ENCODE assay signal across 26 cellular contexts in the genomic region with DNA sequence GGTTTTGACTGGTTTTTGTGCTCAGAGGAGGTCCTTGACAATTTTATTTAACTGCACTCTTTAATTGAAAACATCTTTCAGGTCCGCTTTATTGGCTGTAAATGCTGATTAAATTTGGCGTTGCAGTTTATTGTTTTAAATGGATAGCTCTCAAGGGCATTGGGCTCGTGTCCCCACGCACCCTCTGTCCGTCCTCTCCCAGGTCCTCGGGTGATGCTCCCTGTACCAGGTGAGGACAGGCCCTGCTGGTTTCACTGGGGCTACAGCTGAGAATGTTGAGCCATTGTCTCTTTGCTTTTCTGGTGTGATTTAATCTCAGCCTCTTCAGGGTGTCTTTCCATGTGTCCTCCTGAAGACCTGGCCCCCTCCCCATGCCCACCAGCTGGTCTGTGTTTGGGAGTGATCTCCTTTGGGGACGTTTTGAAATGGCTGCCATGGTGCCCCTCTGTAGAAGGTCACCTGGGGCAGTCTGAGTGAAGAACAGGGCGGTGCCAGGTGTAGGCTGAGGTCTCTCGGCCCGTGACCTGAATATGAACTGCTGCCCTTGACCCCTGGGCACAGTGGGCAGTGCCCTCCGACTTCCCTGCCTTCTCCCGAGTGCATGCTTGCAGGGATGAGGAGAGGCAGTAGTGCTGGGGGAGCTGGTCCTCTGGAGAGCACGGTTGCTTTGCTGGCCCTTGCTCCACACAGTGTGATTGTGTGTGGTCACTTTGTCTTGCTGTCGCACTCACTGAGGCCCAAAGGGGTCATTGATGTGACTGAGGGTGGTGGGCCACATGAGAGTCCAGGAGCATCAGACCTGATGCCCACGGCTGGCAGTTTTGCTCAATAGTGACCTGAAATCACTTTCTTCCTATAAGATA. TPM values are rescaled to one million over a fixed set of nuclear protein-coding genes. Genes with fewer than 3 reads are reported as not detected.
"Had no signal": no experiment of that assay in that cellular context is flagged by ENCODE, and none has a peak within 500 bp of the region (broad histone marks: within the 10 kb centered on the region; RNA-seq: fewer than 3 reads in every experiment).

No MANE protein-coding gene starts in this region.

- ATAC-seq: activated CD4-positive, alpha-beta T cell treated with anti-CD3 and anti-CD28 coated beads for 36 hours; heart right ventricle; left cardiac atrium; naive thymus-derived CD4-positive, alpha-beta T cell; T-cell had no signal

- H3K27ac ChIP-seq: coronary artery, heart right ventricle, tibial artery had no signal

- H3K27ac Mint-ChIP-seq: activated B cell treated with CpG ODN at 0.5 μM for 24 hours; activated CD4-positive, alpha-beta T cell treated with anti-CD3 and anti-CD28 coated beads for 36 hours; activated naive CD8-positive, alpha-beta T cell treated with anti-CD3 and anti-CD28 coated beads, Interleukin-2, amount 10 ng/mL, durations not matched to agents 7 days and 5 days; activated T-cell treated with anti-CD3 and anti-CD28 coated beads, Interleukin-2, amount 50 U/mL, for 24 hours; activated T-helper 2 cell treated with anti-CD3 and anti-CD28 coated beads, Interferon-gamma antibody, Interleukin-2, Interleukin-4, amounts not matched to agents 10 μg/mL and 5 μg/mL and 100 μg/mL, durations not matched to agents 14 hours and 24 hours and 36 hours; stimulated activated naive CD8-positive, alpha-beta T cell treated with anti-CD3 and anti-CD28 coated beads, Interleukin-15, Interleukin-2, amounts not matched to agents 100 ng/mL and 50 ng/mL, for 24 hours; T-cell had no signal

- H3K4me1 Mint-ChIP-seq: activated B cell treated with CpG ODN at 0.5 μM for 24 hours; activated CD4-positive, alpha-beta T cell treated with anti-CD3 and anti-CD28 coated beads for 36 hours had no signal

- DNase-seq: activated B cell treated with CpG ODN at 0.5 μM for 24 hours; activated CD4-positive, alpha-beta T cell treated with anti-CD3 and anti-CD28 coated beads for 36 hours; activated CD4-positive, alpha-beta T cell treated with anti-CD3 and anti-CD28 coated beads, Interleukin-2, amount 50 U/mL, for 4 hours; activated CD8-positive, alpha-beta memory T cell treated with anti-CD3 and anti-CD28 coated beads for 24 hours; activated CD8-positive, alpha-beta memory T cell treated with anti-CD3 and anti-CD28 coated beads, Interleukin-2, amount 50 U/mL, for 4 hours; activated naive CD4-positive, alpha-beta T cell; activated naive CD8-positive, alpha-beta T cell treated with anti-CD3 and anti-CD28 coated beads, Interleukin-2, amount 10 ng/mL, durations not matched to agents 7 days and 5 days; activated T-cell treated with anti-CD3 and anti-CD28 coated beads, Interleukin-2, amount 50 U/mL, for 24 hours; amniotic stem cell; cerebellar nuclear complex; heart right ventricle; islet precursor cell; left cardiac atrium; naive thymus-derived CD4-positive, alpha-beta T cell; retina; stimulated activated CD4-positive, alpha-beta T cell treated with anti-CD3 and anti-CD28 coated beads, Interleukin-4, amount 100 ng/mL, for 1 hour; substantia nigra; T-cell; tibial artery had no signal

- H3K27me3 ChIP-seq: heart right ventricle, tibial artery had no signal

- H3K4me1 ChIP-seq: heart right ventricle, tibial artery had no signal

- H3K4me3 Mint-ChIP-seq: activated B cell treated with CpG ODN at 0.5 μM for 24 hours; activated CD4-positive, alpha-beta T cell treated with anti-CD3 and anti-CD28 coated beads for 36 hours; activated naive CD8-positive, alpha-beta T cell treated with anti-CD3 and anti-CD28 coated beads, Interleukin-2, amount 10 ng/mL, durations not matched to agents 7 days and 5 days; activated T-cell treated with anti-CD3 and anti-CD28 coated beads, Interleukin-2, amount 50 U/mL, for 24 hours; naive thymus-derived CD4-positive, alpha-beta T cell; neural crest cell; stimulated activated naive CD8-positive, alpha-beta T cell treated with anti-CD3 and anti-CD28 coated beads, Interleukin-15, Interleukin-2, amounts not matched to agents 100 ng/mL and 50 ng/mL, for 24 hours; T-cell had no signal

- H3K4me3 ChIP-seq: coronary artery, heart right ventricle, lung, tibial artery had no signal

- H3K27me3 Mint-ChIP-seq: activated B cell treated with CpG ODN at 0.5 μM for 24 hours; activated CD4-positive, alpha-beta T cell treated with anti-CD3 and anti-CD28 coated beads for 36 hours; activated naive CD8-positive, alpha-beta T cell treated with anti-CD3 and anti-CD28 coated beads, Interleukin-2, amount 10 ng/mL, durations not matched to agents 7 days and 5 days; activated T-cell treated with anti-CD3 and anti-CD28 coated beads, Interleukin-2, amount 50 U/mL, for 24 hours; naive thymus-derived CD4-positive, alpha-beta T cell; stimulated activated naive CD8-positive, alpha-beta T cell treated with anti-CD3 and anti-CD28 coated beads, Interleukin-15, Interleukin-2, amounts not matched to agents 100 ng/mL and 50 ng/mL, for 24 hours; T-cell had no signal

- H3K9me3 Mint-ChIP-seq: activated B cell treated with CpG ODN at 0.5 μM for 24 hours; activated naive CD8-positive, alpha-beta T cell treated with anti-CD3 and anti-CD28 coated beads, Interleukin-2, amount 10 ng/mL, durations not matched to agents 7 days and 5 days; activated T-cell treated with anti-CD3 and anti-CD28 coated beads, Interleukin-2, amount 50 U/mL, for 24 hours; activated T-helper 2 cell treated with anti-CD3 and anti-CD28 coated beads, Interferon-gamma antibody, Interleukin-2, Interleukin-4, amounts not matched to agents 10 μg/mL and 5 μg/mL and 100 μg/mL, durations not matched to agents 14 hours and 24 hours and 36 hours; neural crest cell; stimulated activated naive CD8-positive, alpha-beta T cell treated with anti-CD3 and anti-CD28 coated beads, Interleukin-15, Interleukin-2, amounts not matched to agents 100 ng/mL and 50 ng/mL, for 24 hours; T-cell had no signal

- H3K9me3 ChIP-seq: heart right ventricle, tibial artery had no signal

RNA-seq across cellular contexts. Expression of a gene that starts 25.9 kb away (rescaled TPM):
- total RNA-seq: activated B cell treated with CpG ODN at 0.5 μM for 24 hours; activated CD4-positive, alpha-beta T cell treated with anti-CD3 and anti-CD28 coated beads for 36 hours; epithelial cell of proximal tubule; fibroblast of lung; neural crest cell had no signal
- polyA plus RNA-seq: fibroblast of lung; naive thymus-derived CD4-positive, alpha-beta T cell had no signal
